8 cellular contexts compared by ENCODE assay signal in the genomic region with DNA sequence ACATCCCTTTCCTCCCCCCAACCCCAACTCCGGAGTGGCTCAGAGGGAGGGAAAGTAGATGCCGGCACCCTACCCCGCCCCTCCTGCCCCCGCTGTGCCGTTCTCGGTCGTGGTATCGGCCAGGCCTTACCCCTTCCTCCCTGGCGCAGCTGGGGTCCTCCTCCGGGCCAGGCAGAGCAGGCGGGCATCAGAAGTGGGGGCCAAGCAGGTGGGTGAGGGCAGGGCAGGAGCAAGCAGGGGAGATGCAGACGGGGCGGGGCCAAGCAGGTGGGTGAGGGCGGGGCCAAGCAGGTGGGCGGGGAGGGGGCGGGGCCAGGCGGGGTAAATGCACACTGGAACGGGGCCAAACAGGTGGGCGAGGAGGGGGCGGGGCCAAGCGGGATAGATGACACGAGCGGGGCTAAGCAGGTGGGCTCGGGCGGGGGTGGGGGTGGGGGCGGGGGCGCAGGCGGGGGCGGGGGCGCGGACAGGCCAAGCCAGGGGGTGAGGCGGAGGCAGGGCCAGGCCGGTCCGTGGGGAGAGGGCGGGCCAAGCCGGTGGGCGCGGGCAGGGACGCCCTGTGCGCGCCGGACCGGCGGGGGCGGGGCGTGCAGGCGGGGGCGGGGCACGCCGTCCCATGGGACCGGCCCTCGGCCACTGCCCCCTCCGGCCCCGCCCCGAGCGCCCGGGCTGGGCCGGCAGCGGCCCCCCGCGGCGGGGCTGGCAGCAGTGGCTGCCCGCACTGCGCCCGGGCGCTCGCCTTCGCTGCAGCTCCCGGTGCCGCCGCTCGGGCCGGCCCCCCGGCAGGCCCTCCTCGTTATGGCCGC. TPM values are rescaled to one million over a fixed set of nuclear protein-coding genes. Genes with fewer than 3 reads are reported as not detected.
A peak's percentile ranks its signal among the peaks of the same experiment; 100 is the strongest.
DNase-seq lines count a peak whose midpoint lies in the region; ATAC-seq and TF ChIP-seq lines count a peak whose summit lies in the region.

A gene with protein sequence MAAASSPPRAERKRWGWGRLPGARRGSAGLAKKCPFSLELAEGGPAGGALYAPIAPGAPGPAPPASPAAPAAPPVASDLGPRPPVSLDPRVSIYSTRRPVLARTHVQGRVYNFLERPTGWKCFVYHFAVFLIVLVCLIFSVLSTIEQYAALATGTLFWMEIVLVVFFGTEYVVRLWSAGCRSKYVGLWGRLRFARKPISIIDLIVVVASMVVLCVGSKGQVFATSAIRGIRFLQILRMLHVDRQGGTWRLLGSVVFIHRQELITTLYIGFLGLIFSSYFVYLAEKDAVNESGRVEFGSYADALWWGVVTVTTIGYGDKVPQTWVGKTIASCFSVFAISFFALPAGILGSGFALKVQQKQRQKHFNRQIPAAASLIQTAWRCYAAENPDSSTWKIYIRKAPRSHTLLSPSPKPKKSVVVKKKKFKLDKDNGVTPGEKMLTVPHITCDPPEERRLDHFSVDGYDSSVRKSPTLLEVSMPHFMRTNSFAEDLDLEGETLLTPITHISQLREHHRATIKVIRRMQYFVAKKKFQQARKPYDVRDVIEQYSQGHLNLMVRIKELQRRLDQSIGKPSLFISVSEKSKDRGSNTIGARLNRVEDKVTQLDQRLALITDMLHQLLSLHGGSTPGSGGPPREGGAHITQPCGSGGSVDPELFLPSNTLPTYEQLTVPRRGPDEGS (plus strand): TSS at position 708 of the 806 bp plus-strand sequence. CDS start 91 bp downstream, at position 799.
A gene with protein sequence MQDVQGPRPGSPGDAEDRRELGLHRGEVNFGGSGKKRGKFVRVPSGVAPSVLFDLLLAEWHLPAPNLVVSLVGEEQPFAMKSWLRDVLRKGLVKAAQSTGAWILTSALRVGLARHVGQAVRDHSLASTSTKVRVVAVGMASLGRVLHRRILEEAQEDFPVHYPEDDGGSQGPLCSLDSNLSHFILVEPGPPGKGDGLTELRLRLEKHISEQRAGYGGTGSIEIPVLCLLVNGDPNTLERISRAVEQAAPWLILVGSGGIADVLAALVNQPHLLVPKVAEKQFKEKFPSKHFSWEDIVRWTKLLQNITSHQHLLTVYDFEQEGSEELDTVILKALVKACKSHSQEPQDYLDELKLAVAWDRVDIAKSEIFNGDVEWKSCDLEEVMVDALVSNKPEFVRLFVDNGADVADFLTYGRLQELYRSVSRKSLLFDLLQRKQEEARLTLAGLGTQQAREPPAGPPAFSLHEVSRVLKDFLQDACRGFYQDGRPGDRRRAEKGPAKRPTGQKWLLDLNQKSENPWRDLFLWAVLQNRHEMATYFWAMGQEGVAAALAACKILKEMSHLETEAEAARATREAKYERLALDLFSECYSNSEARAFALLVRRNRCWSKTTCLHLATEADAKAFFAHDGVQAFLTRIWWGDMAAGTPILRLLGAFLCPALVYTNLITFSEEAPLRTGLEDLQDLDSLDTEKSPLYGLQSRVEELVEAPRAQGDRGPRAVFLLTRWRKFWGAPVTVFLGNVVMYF (N-terminal part only) (minus strand): TSS at position 214 of the 806 bp plus-strand sequence. CDS start 21,478 bp downstream, outside the sequence.

- WGBS in smooth muscle cell (ENCODE audit: low lambda C conversion rate): 7% methylated on average over 15 of the region's 76 CpGs

- TF ChIP-seq CTCF in GM13976 (IDR thresholded peaks at IDR 0.05; ENCODE audit: borderline replicate concordance, control extremely low read depth, extremely low read depth, insufficient read depth, missing control alignments): no peak
- no peak for TF ChIP-seq CTCF in left ventricle myocardium inferior (IDR thresholded peaks at IDR 0.05; ENCODE audit: borderline replicate concordance)
- no peak for TF ChIP-seq CTCF in smooth muscle cell (IDR thresholded peaks at IDR 0.05; ENCODE audit: borderline replicate concordance, insufficient read depth, poor library complexity, severe bottlenecking)

- no peaks in the 10 kb centered on the region for H3K9me3 Mint-ChIP-seq in activated T-helper 2 cell treated with anti-CD3 and anti-CD28 coated beads, Interferon-gamma antibody, Interleukin-2, Interleukin-4, amounts not matched to agents 10 μg/mL and 5 μg/mL and 100 μg/mL, durations not matched to agents 14 hours and 24 hours and 36 hours

- H4K20me1 ChIP-seq in smooth muscle cell (ENCODE audit: low read depth): no peaks in the 10 kb centered on the region

- intact Hi-C loops in activated T-helper 2 cell treated with anti-CD3 and anti-CD28 coated beads, Interferon-gamma antibody, Interleukin-2, Interleukin-4, amounts not matched to agents 10 μg/mL and 5 μg/mL and 100 μg/mL, durations not matched to agents 14 hours and 24 hours and 36 hours (cut with micrococcal nuclease): loop anchor here (1.0 to 2.0 kb wide), 2 partner anchors 44 to 68 kb away; partner anchors contain the start of genes CD81 and TSSC4
- intact Hi-C loops in left ventricle myocardium inferior (cut with micrococcal nuclease): no loop called here

- H3K4me2 ChIP-seq in smooth muscle cell: peak within 1 kb of the TSS; percentile 36

- peak within 1 kb of the TSS; percentile 77 for H3K9ac ChIP-seq in NT2/D1 (ENCODE audit: insufficient read length, low read depth)
- no peak within 1 kb of the TSS for H3K9ac ChIP-seq in smooth muscle cell (ENCODE audit: low read depth)

- peaks cover 18% of the 10 kb centered on the region for H3K4me1 Mint-ChIP-seq in activated T-helper 2 cell treated with anti-CD3 and anti-CD28 coated beads, Interferon-gamma antibody, Interleukin-2, Interleukin-4, amounts not matched to agents 10 μg/mL and 5 μg/mL and 100 μg/mL, durations not matched to agents 14 hours and 24 hours and 36 hours (ENCODE audit: low read depth)

- no peaks in the 10 kb centered on the region for H3K79me2 ChIP-seq in smooth muscle cell (ENCODE audit: low read depth)

- H3K4me3 ChIP-seq in NT2/D1 (ENCODE audit: insufficient read length, low read depth): peak within 1 kb of the TSS; percentile 57
- peak within 1 kb of the TSS; percentile 66 for H3K4me3 ChIP-seq in left ventricle myocardium inferior
- H3K4me3 ChIP-seq in smooth muscle cell: peak within 1 kb of the TSS; percentile 23

- H3K27ac ChIP-seq in left ventricle myocardium inferior (replicated peaks) (peak within 1 kb of the TSS; percentile 55), smooth muscle cell (ENCODE audit: low read depth) (no peak within 1 kb of the TSS)

- H2AFZ ChIP-seq in smooth muscle cell (ENCODE audit: low read depth): no peak within 1 kb of the TSS

- no peak within 1 kb of the TSS for H3K27ac Mint-ChIP-seq in activated T-helper 2 cell treated with anti-CD3 and anti-CD28 coated beads, Interferon-gamma antibody, Interleukin-2, Interleukin-4, amounts not matched to agents 10 μg/mL and 5 μg/mL and 100 μg/mL, durations not matched to agents 14 hours and 24 hours and 36 hours

- H3K36me3 ChIP-seq in NT2/D1 (ENCODE audit: insufficient read depth, insufficient read length, low read length) (no peaks in the 10 kb centered on the region), left ventricle myocardium inferior (no peaks in the 10 kb centered on the region), smooth muscle cell (ENCODE audit: low read depth) (no peaks in the 10 kb centered on the region)

- DNase-seq in GM13976 (ENCODE audit: low spot score) (peak; percentile 80), NT2/D1 (ENCODE audit: low read depth, low spot score) (no peak), left ventricle myocardium inferior (peak; percentile 58), smooth muscle cell (lab: John Stamatoyannopoulos, UW; ENCODE audit: unreplicated experiment) (no peak), AG20443 (ENCODE audit: low spot score) (no peak), NCI-H1694 treated with DMSO at 0.1 percent for 48 hours (lab: John Stamatoyannopoulos, UW) (no peak)
- DNase-seq in activated T-helper 2 cell treated with anti-CD3 and anti-CD28 coated beads, Interferon-gamma antibody, Interleukin-2, Interleukin-4, amounts not matched to agents 10 μg/mL and 5 μg/mL and 100 μg/mL, durations not matched to agents 14 hours and 24 hours and 36 hours (ENCODE audit: low spot score): peak; percentile 40

- H3K9me3 ChIP-seq in NT2/D1 (ENCODE audit: insufficient read depth, low read length) (no peaks in the 10 kb centered on the region), left ventricle myocardium inferior (replicated peaks) (peaks cover 7% of the 10 kb centered on the region), smooth muscle cell (replicated peaks; ENCODE audit: low read depth) (no peaks in the 10 kb centered on the region)

- in situ Hi-C loops in GM13976 (cut with MboI; ENCODE audit: low sequenced_read_pairs, unreplicated experiment): no loop called here

- H3K4me1 ChIP-seq in NT2/D1 (ENCODE audit: insufficient read depth, insufficient read length): peaks cover 7% of the 10 kb centered on the region
- H3K4me1 ChIP-seq in left ventricle myocardium inferior: peaks cover 48% of the 10 kb centered on the region
- no peaks in the 10 kb centered on the region for H3K4me1 ChIP-seq in smooth muscle cell (ENCODE audit: low read depth)

- H3K36me3 Mint-ChIP-seq in activated T-helper 2 cell treated with anti-CD3 and anti-CD28 coated beads, Interferon-gamma antibody, Interleukin-2, Interleukin-4, amounts not matched to agents 10 μg/mL and 5 μg/mL and 100 μg/mL, durations not matched to agents 14 hours and 24 hours and 36 hours (ENCODE audit: low read depth): no peaks in the 10 kb centered on the region

- H3K27me3 ChIP-seq in NT2/D1 (ENCODE audit: insufficient read depth, insufficient read length) (peaks cover 95% of the 10 kb centered on the region), left ventricle myocardium inferior (ENCODE audit: low read depth) (peaks cover 32% of the 10 kb centered on the region), smooth muscle cell (ENCODE audit: low read depth) (peaks cover 76% of the 10 kb centered on the region)

- ATAC-seq in HG02610 (IDR thresholded peaks at IDR 0.05; ENCODE audit: unreplicated experiment): no peak

- H3F3A ChIP-seq in smooth muscle cell (ENCODE audit: low read depth): no peaks in the 10 kb centered on the region

- peaks cover 15% of the 10 kb centered on the region for H3K27me3 Mint-ChIP-seq in activated T-helper 2 cell treated with anti-CD3 and anti-CD28 coated beads, Interferon-gamma antibody, Interleukin-2, Interleukin-4, amounts not matched to agents 10 μg/mL and 5 μg/mL and 100 μg/mL, durations not matched to agents 14 hours and 24 hours and 36 hours (ENCODE audit: low read depth)

- H3K4me3 Mint-ChIP-seq in activated T-helper 2 cell treated with anti-CD3 and anti-CD28 coated beads, Interferon-gamma antibody, Interleukin-2, Interleukin-4, amounts not matched to agents 10 μg/mL and 5 μg/mL and 100 μg/mL, durations not matched to agents 14 hours and 24 hours and 36 hours (ENCODE audit: low read depth): peak within 1 kb of the TSS; percentile 82

RNA-seq across cellular contexts. Expression of the first gene that starts in this region (rescaled TPM):
- total RNA-seq in activated T-helper 2 cell treated with anti-CD3 and anti-CD28 coated beads, Interferon-gamma antibody, Interleukin-2, Interleukin-4, amounts not matched to agents 10 μg/mL and 5 μg/mL and 100 μg/mL, durations not matched to agents 14 hours and 24 hours and 36 hours: 3.4 and 4.0 TPM in 2 replicates
- total RNA-seq in left ventricle myocardium inferior (41.8 TPM), smooth muscle cell (0.45 and 2.3 TPM in 2 replicates)
- polyA plus RNA-seq in smooth muscle cell: 1.3 and 2.8 TPM in 2 replicates

RNA-seq across cellular contexts. Expression of the second gene that starts in this region (rescaled TPM):
- total RNA-seq in activated T-helper 2 cell treated with anti-CD3 and anti-CD28 coated beads, Interferon-gamma antibody, Interleukin-2, Interleukin-4, amounts not matched to agents 10 μg/mL and 5 μg/mL and 100 μg/mL, durations not matched to agents 14 hours and 24 hours and 36 hours: not detected in 2 replicates
- total RNA-seq in left ventricle myocardium inferior: not detected
- not detected in 2 replicates for total RNA-seq in smooth muscle cell
- polyA plus RNA-seq in smooth muscle cell: 0.06 TPM in 1 of 2 replicates, not detected in the other

Comparison
In these comparisons a context has a peak if more than half of its experiments do, and no peak if none do; other contexts are left out.
1. DNase-seq: peak in GM13976 (single experiment), activated T-helper 2 cell treated with anti-CD3 and anti-CD28 coated beads, Interferon-gamma antibody, Interleukin-2, Interleukin-4, amounts not matched to agents 10 μg/mL and 5 μg/mL and 100 μg/mL, durations not matched to agents 14 hours and 24 hours and 36 hours (single experiment) and left ventricle myocardium inferior (single experiment); none in NT2/D1 (single experiment), smooth muscle cell (single experiment), AG20443 (single experiment) and NCI-H1694 treated with DMSO at 0.1 percent for 48 hours (single experiment).
2. Peak in every context shown above with its lines, with median percentiles within 50 percentile points of each other: H3K4me3 ChIP-seq.